8 cellular contexts compared by ENCODE assay signal in the genomic region with DNA sequence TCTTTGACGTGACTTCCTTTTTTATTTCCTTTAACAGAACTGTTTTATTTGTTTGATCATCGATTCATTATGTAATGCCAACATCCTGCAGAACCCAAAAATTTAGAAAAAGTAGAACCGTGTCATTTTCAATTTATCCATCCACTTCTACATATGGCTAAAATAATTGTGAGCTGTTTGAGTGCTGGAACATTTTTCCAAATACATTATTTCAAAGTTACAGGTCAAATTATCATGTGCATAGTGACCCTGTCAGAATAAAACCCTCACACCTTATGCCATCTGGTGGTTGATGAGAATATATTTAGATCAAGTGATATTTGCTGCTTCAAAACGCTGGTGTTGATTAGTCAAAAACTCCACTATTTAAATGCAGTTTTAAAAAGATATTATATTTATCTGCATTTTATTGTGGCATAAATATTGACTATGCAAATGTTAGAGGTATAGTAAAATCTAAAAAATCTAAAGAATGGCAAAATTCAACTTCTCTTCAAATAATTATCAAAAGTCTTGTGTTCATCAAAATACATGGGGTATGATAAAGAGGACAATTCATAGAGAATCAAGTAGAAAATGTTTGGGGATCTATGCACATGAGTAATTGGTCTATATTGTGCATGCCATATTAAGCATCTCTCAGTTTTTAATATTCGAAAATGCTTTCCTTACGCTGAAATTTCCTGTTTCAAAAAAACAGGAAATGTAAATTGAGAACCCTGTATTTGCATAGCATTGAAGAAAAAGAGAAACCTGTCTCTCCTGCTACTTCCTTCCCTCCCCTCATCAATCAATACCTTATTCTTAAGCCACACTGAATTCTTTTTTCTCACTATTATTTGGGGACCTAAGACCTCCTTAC. TPM values are rescaled to one million over a fixed set of nuclear protein-coding genes. Genes with fewer than 3 reads are reported as not detected.
DNase-seq lines count a peak whose midpoint lies in the region; ATAC-seq and TF ChIP-seq lines count a peak whose summit lies in the region.

No MANE protein-coding gene starts in this region.

- TF ChIP-seq CTCF in liver (IDR thresholded peaks at IDR 0.05; ENCODE audit: low read depth, low read length, missing input control), result peak; percentile 37

- peaks cover 14 to 41% (median 23%) of the 10 kb centered on the region in 10 experiments for H3K4me1 ChIP-seq in BLaER1 treated with 17β-estradiol and CSF1 and Interleukin-3, amounts not matched to agents 10 nM and 100 nM
- peaks cover 2 to 8% (median 4%) of the 10 kb centered on the region in 4 donors for H3K4me1 ChIP-seq in liver (ENCODE audit: control insufficient read depth in 4 of 4, insufficient read depth in 4 of 4, low read length in 3 of 4)

- 25% methylated on average over 6 of the region's 6 CpGs for WGBS in liver

- H3K27ac ChIP-seq in BLaER1 treated with 17β-estradiol and CSF1 and Interleukin-3, amounts not matched to agents 10 nM and 100 nM, result peak overlapping the region in 2 of 11 experiments; percentile 25 to 45; a peak in 2 of 22 replicates
- no peak overlapping the region for H3K27ac ChIP-seq in liver (ENCODE audit: low read depth in 1 of 2, low read length in 2 of 2)

- H3K36me3 ChIP-seq in BLaER1 treated with 17β-estradiol and CSF1 and Interleukin-3, amounts not matched to agents 10 nM and 100 nM, result no peaks in the 10 kb centered on the region
- H3K36me3 ChIP-seq in liver (ENCODE audit: control insufficient read depth in 4 of 4, insufficient read depth in 3 of 4, low read depth in 1 of 4, low read length in 3 of 4), result no peaks in the 10 kb centered on the region

- in situ Hi-C loops in T47D (cut with HindIII; ENCODE audit: low pct_unique_long_range_greater_than_20kb, low sequenced_read_pairs), result no loop called here

- peak overlapping the region; percentile 42 to 72 (median 62); a peak in 21 of 22 replicates for H3K4me2 ChIP-seq in BLaER1 treated with 17β-estradiol and CSF1 and Interleukin-3, amounts not matched to agents 10 nM and 100 nM

- TF ChIP-seq RAD21 in liver (IDR thresholded peaks at IDR 0.05), result peak; percentile 74 to 75

- no peaks in the 10 kb centered on the region for H4K20me1 ChIP-seq in BLaER1 treated with 17β-estradiol and CSF1 and Interleukin-3, amounts not matched to agents 10 nM and 100 nM

- H3K9me3 ChIP-seq in BLaER1 treated with 17β-estradiol and CSF1 and Interleukin-3, amounts not matched to agents 10 nM and 100 nM (replicated peaks in 1 of 11), result no peaks in the 10 kb centered on the region
- no peaks in the 10 kb centered on the region for H3K9me3 ChIP-seq in liver (ENCODE audit: control insufficient read depth in 4 of 4, low read length in 3 of 4)

- ATAC-seq in GM21390 (IDR thresholded peaks at IDR 0.05; ENCODE audit: unreplicated experiment) (peak; percentile 52), GM18858 (IDR thresholded peaks at IDR 0.05; ENCODE audit: unreplicated experiment) (no peak)

- DNase-seq in NCI-H526 (lab: John Stamatoyannopoulos, UW), result peak; percentile 26 to 68
- DNase-seq in T47D (ENCODE audit: low read depth in 1 of 2, low spot score in 1 of 2), result peak; percentile 5 to 40
- DNase-seq in middle frontal gyrus (ENCODE audit: extremely low spot score, low spot score), result no peak
- no peak for DNase-seq in iPS-NIHi7 (ENCODE audit: extremely low spot score)

- H3K27me3 ChIP-seq in BLaER1 treated with 17β-estradiol and CSF1 and Interleukin-3, amounts not matched to agents 10 nM and 100 nM, result no peaks in the 10 kb centered on the region
- peaks cover 0 to 2% (median 0%) of the 10 kb centered on the region in 4 donors for H3K27me3 ChIP-seq in liver (ENCODE audit: control insufficient read depth in 4 of 4, insufficient read depth in 4 of 4, low read length in 3 of 4)

- peak overlapping the region in 1 of 11 experiments; percentile 14; a peak in 1 of 22 replicates for H3K9ac ChIP-seq in BLaER1 treated with 17β-estradiol and CSF1 and Interleukin-3, amounts not matched to agents 10 nM and 100 nM
- H3K9ac ChIP-seq in liver (ENCODE audit: low read depth in 1 of 2, low read length in 2 of 2), result peak overlapping the region in 1 of 2 donors; percentile 3

- no peak overlapping the region for H3K4me3 ChIP-seq in BLaER1 treated with 17β-estradiol and CSF1 and Interleukin-3, amounts not matched to agents 10 nM and 100 nM
- no peak overlapping the region for H3K4me3 ChIP-seq in liver (ENCODE audit: low read depth in 1 of 3, low read length in 3 of 3)

TF ChIP-seq in liver, 16 proteins besides CTCF, POLR2A, EP300 and RAD21:
- peak; percentile 51 for TF ChIP-seq NR2F2 (IDR thresholded peaks at IDR 0.05)
- no peak for TF ChIP-seq YY1 (IDR thresholded peaks at IDR 0.05)

RNA-seq across cellular contexts. Expression of gene UBE2U, which starts 39.7 kb away (rescaled TPM):
- total RNA-seq in liver, result not detected
- polyA plus RNA-seq in liver, result not detected

Comparison
In these comparisons a context has a peak if more than half of its experiments do, and no peak if none do; other contexts are left out.
1. DNase-seq: peak in NCI-H526 (2 of 2) and T47D (2 of 2); none in middle frontal gyrus (single experiment) and iPS-NIHi7 (single experiment).